ENCODE assay signal across 8 cellular contexts in the genomic region with DNA sequence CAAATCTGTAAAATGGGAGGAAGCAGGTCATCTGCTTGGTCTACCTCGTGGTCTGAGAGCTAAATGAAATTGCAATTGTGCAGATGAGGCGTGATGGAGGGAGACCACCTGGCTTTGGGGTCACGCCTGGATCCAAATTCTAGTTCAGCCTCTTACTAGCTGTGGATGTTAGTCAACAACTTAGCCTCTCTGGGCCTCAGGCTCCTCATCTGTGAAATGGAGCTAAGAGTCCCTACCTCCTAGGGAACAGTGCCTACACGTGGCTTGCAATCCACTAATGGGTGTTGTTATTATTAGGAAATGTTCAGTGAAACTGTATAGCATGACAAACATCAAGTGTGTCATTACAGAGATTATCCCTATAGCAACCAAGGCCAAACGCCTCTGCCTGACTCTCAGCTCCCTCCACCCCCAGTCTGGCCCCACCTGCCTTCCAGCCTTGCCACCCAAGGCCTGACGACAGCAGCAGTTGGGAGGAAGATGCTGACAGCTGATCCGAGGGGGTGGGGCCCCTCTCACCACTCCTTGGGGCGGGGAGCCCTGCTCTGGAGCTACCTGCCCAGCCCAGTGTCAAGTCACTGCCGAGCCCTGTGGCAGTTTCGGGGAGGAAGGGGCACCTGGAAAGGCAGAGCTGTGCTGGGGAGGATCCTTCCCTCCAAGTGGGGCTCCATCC. TPM values are rescaled to one million over a fixed set of nuclear protein-coding genes. Genes with fewer than 3 reads are reported as not detected.
DNase-seq lines count a peak whose midpoint lies in the region; ATAC-seq, FAIRE-seq and TF ChIP-seq lines count a peak whose summit lies in the region.

No MANE protein-coding gene starts in this region.

- H3K4me1 ChIP-seq in SJSA1 (replicated peaks) = peaks cover 28% of the 10 kb centered on the region
- peaks cover 7 to 8% of the 10 kb centered on the region in 2 donors for H3K4me1 ChIP-seq in small intestine (ENCODE audit: control insufficient read depth in 2 of 2, insufficient read depth in 1 of 2, low read depth in 1 of 2, low read length in 1 of 2)

- H3K36me3 ChIP-seq in SJSA1 (no peaks in the 10 kb centered on the region), small intestine (ENCODE audit: control insufficient read depth in 2 of 2, insufficient read depth in 2 of 2, low read length in 2 of 2) (no peaks in the 10 kb centered on the region)

- TF ChIP-seq CTCF in AG09309 (IDR thresholded peaks at IDR 0.05; ENCODE audit: control insufficient read depth, insufficient read depth, low read depth, low read length, missing control alignments) (no peak), fibroblast of villous mesenchyme (IDR thresholded peaks at IDR 0.05; ENCODE audit: insufficient read depth, low read depth, low read length) (no peak)

- no peaks in the 10 kb centered on the region for H3K9me3 ChIP-seq in SJSA1 (replicated peaks)
- no peaks in the 10 kb centered on the region for H3K9me3 ChIP-seq in small intestine (ENCODE audit: control insufficient read depth, low read depth)

- H3K27ac ChIP-seq in SJSA1 (peak overlapping the region; percentile 90), small intestine (ENCODE audit: low read depth in 1 of 2, low read length in 1 of 2) (peak overlapping the region; percentile 52 to 79)

- no peak for FAIRE-seq in small intestine (lab: Jason Lieb, UNC)

- in situ Hi-C loops in G401 (cut with HindIII; ENCODE audit: low sequenced_read_pairs) = no loop called here

- DNase-seq in AG09309 (ENCODE audit: low read depth) (peak; percentile 61), HPDE6-E6E7 (ENCODE audit: extremely low spot score) (peak; percentile 96), SJSA1 (ENCODE audit: low read depth in 1 of 2, low spot score in 2 of 2) (peak in 1 of 2 experiments; percentile 81), fibroblast of villous mesenchyme (ENCODE audit: low read depth) (peak; percentile 61), small intestine (peak; percentile 98), G401 (ENCODE audit: low spot score) (no peak), NCI-H1048 (lab: John Stamatoyannopoulos, UW) (no peak)

- H3K27me3 ChIP-seq in SJSA1 (replicated peaks) = no peaks in the 10 kb centered on the region
- no peaks in the 10 kb centered on the region for H3K27me3 ChIP-seq in small intestine (ENCODE audit: control insufficient read depth in 2 of 2, insufficient read depth in 2 of 2, low read length in 2 of 2)

- 16 to 51% (median 33%) methylated on average over 10 of the region's 10 CpGs for WGBS in small intestine, 3 donors

- H3K4me3 ChIP-seq in AG09309 (ENCODE audit: control insufficient read depth, low read depth, low read length) (no peak overlapping the region), SJSA1 (no peak overlapping the region), fibroblast of villous mesenchyme (ENCODE audit: low read depth, low read length) (no peak overlapping the region), small intestine (ENCODE audit: low read depth in 1 of 2, low read length in 2 of 2) (no peak overlapping the region)

- no peak for ATAC-seq in HG02642 (IDR thresholded peaks at IDR 0.05; ENCODE audit: poor library complexity, unreplicated experiment)

RNA-seq across cellular contexts. Expression of a gene that starts 1.7 kb away (rescaled TPM):
- total RNA-seq in SJSA1 (2014; rRNA removed; shearing (Covaris generic)) = not detected in 2 replicates
- total RNA-seq in fibroblast of villous mesenchyme = 12.5 and 13.9 TPM in 2 replicates
- 10 to 100 TPM; 10.2 to 36.5 (median 35.9) TPM for polyA plus RNA-seq in small intestine
- not detected in 2 replicates for total RNA-seq in G401 (2014; rRNA removed; shearing (Covaris generic))

RNA-seq across cellular contexts. Expression of a gene that starts 32.1 kb away (rescaled TPM):
- total RNA-seq in SJSA1 (2014; rRNA removed; shearing (Covaris generic)) = 0.13 and 0.29 TPM in 2 replicates
- 0.43 and 0.64 TPM in 2 replicates for total RNA-seq in fibroblast of villous mesenchyme
- polyA plus RNA-seq in small intestine = 1 to 10 TPM in 1 of 3 donors, under 1 TPM in 2; 0.22 to 3.1 (median 0.27) TPM
- 0.74 and 1.1 TPM in 2 replicates for total RNA-seq in G401 (2014; rRNA removed; shearing (Covaris generic))

Comparison
In these comparisons a context has a peak if more than half of its experiments do, and no peak if none do; other contexts are left out.
1. DNase-seq: peak in AG09309 (single experiment), HPDE6-E6E7 (single experiment), fibroblast of villous mesenchyme (single experiment) and small intestine (single experiment); none in G401 (single experiment) and NCI-H1048 (single experiment).
2. RNA of a gene that starts 1.7 kb away (total RNA-seq): 12.5 to 13.9 TPM in fibroblast of villous mesenchyme; not detected in SJSA1 and not detected in G401; every median in the first group is over 10 times any median in the second.